Comparison of ENCODE assay signal across 9 cellular contexts in the genomic region with DNA sequence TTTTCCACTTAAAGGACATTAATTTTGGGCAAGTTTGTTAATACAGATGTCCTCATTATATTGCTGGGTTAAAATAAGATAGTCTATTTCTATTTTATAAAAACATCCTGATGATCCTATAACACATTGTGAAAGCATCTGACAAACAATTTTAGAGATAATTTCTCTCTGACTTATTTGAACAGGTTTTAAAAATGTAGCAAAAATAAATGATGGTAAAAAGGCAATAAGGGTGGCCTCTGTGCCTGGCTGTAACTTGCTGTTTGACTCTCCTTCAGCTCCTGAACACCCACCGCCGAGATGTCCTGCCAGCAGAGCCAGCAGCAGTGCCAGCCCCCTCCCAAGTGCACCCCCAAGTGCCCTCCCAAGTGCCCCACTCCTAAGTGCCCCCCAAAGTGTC. TPM values are rescaled to one million over a fixed set of nuclear protein-coding genes. Genes with fewer than 3 reads are reported as not detected.
"Had no signal": no experiment of that assay in that cellular context is flagged by ENCODE, and none has a peak within 500 bp of the region (broad histone marks: within the 10 kb centered on the region; RNA-seq: fewer than 3 reads in every experiment).

A gene with protein sequence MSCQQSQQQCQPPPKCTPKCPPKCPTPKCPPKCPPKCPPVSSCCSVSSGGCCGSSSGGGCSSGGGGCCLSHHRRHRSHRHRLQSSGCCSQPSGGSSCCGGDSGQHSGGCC (plus strand): TSS at position 301 of the 400 bp plus-strand sequence. CDS start 0 bp downstream, at position 301.

- H3K4me3 Mint-ChIP-seq: H9, IgD-negative memory B cell had no signal

- H3K9ac ChIP-seq: GM23248 had no signal

- DNase-seq: GM23248, H9, HCEC 1CT, KBM-7 had no signal

- H3K4me3 ChIP-seq: GM23248 had no signal

- H3K4me1 Mint-ChIP-seq: H9, IgD-negative memory B cell had no signal

- H3K27ac ChIP-seq: GM23248, HL-60 had no signal

- H3K27ac Mint-ChIP-seq: H9, IgD-negative memory B cell had no signal

- H2AFZ ChIP-seq: GM23248 had no signal

RNA-seq across cellular contexts. Expression of the gene that starts here (rescaled TPM):
- total RNA-seq: GM23248, H1, H9, HepG2, HT1080 had no signal
- polyA plus RNA-seq: GM23248, H1, HepG2, IgD-negative memory B cell had no signal
